Comparison of ENCODE assay signal across 8 cellular contexts in genomic region chr1:226082587-226082917, GRCh38. TPM values are rescaled to one million over a fixed set of nuclear protein-coding genes. Genes with fewer than 3 reads are reported as not detected.
DNase-seq lines count a peak whose midpoint lies in the region; ATAC-seq and TF ChIP-seq lines count a peak whose summit lies in the region.

No MANE protein-coding gene starts in this region.

- DNase-seq in activated CD4-positive, alpha-beta T cell treated with anti-CD3 and anti-CD28 coated beads for 36 hours, result no peak
- no peak for DNase-seq in activated CD4-positive, alpha-beta T cell treated with anti-CD3 and anti-CD28 coated beads, Interleukin-2, amount 50 U/mL, for 48 hours
- no peak for DNase-seq in NCI-H1694 (lab: John Stamatoyannopoulos, UW)

- peak overlapping the region; percentile 74; the same call in 1 of the 2 replicates for H3K4me3 ChIP-seq in iPS-20b (ENCODE audit: low read length)
- H3K4me3 ChIP-seq in subcutaneous abdominal adipose tissue (ENCODE audit: low read depth in 1 of 5, low read length in 5 of 5), result peak overlapping the region; percentile 66 to 77 (median 69)

- peaks cover 9% of the 10 kb centered on the region for H3K4me1 Mint-ChIP-seq in activated CD4-positive, alpha-beta T cell treated with anti-CD3 and anti-CD28 coated beads for 36 hours
- H3K4me1 Mint-ChIP-seq in activated T-helper 17 cell treated with anti-CD3 and anti-CD28 coated beads, Interleukin-2, amount 50 U/mL, for 72 hours, result peaks cover 4% of the 10 kb centered on the region

- H3K27ac Mint-ChIP-seq in activated CD4-positive, alpha-beta T cell treated with anti-CD3 and anti-CD28 coated beads for 36 hours, result no peak overlapping the region
- peak overlapping the region; percentile 67 for H3K27ac Mint-ChIP-seq in activated T-helper 17 cell treated with anti-CD3 and anti-CD28 coated beads, Interleukin-2, amount 50 U/mL, for 72 hours

- H3K9ac ChIP-seq in iPS-20b (ENCODE audit: low read depth, low read length) (no peak overlapping the region), subcutaneous abdominal adipose tissue (ENCODE audit: low read length in 5 of 5) (peak overlapping the region in 4 of 5 donors; percentile 22 to 75 (median 69))

- H3K9me3 ChIP-seq in iPS-20b (ENCODE audit: insufficient read depth, low read depth, low read length), result no peaks in the 10 kb centered on the region
- H3K9me3 ChIP-seq in subcutaneous abdominal adipose tissue (ENCODE audit: control insufficient read depth in 5 of 5, low read length in 5 of 5), result no peaks in the 10 kb centered on the region

- H3K27me3 Mint-ChIP-seq in activated CD4-positive, alpha-beta T cell treated with anti-CD3 and anti-CD28 coated beads for 36 hours, result no peaks in the 10 kb centered on the region
- H3K27me3 Mint-ChIP-seq in activated T-helper 17 cell treated with anti-CD3 and anti-CD28 coated beads, Interleukin-2, amount 50 U/mL, for 72 hours, result no peaks in the 10 kb centered on the region

- H3K27me3 ChIP-seq in iPS-20b (ENCODE audit: insufficient read depth, low read length), result peaks cover 34% of the 10 kb centered on the region
- H3K27me3 ChIP-seq in subcutaneous abdominal adipose tissue (ENCODE audit: control insufficient read depth in 5 of 5, insufficient read depth in 4 of 5, low read length in 5 of 5), result no peaks in the 10 kb centered on the region

- intact Hi-C loops in activated CD4-positive, alpha-beta T cell treated with anti-CD3 and anti-CD28 coated beads for 36 hours (cut with DNase I, micrococcal nuclease), result loop anchor here (2.0 to 5.0 kb wide), 3 partner anchors 40 to 325 kb away; partner anchors contain the start of genes LIN9 (in 1 of the 2) and PARP1 (in 1 of the 2)

- H3K9me3 Mint-ChIP-seq in activated CD4-positive, alpha-beta T cell treated with anti-CD3 and anti-CD28 coated beads for 36 hours (ENCODE audit: low read depth), result no peaks in the 10 kb centered on the region
- no peaks in the 10 kb centered on the region for H3K9me3 Mint-ChIP-seq in activated T-helper 17 cell treated with anti-CD3 and anti-CD28 coated beads, Interleukin-2, amount 50 U/mL, for 72 hours

- H3K36me3 ChIP-seq in iPS-20b (ENCODE audit: insufficient read depth, low read depth, low read length) (no peaks in the 10 kb centered on the region), subcutaneous abdominal adipose tissue (ENCODE audit: control insufficient read depth in 5 of 5, insufficient read depth in 5 of 5, low read length in 5 of 5) (no peaks in the 10 kb centered on the region)

- POLR2A ChIA-PET in activated CD4-positive, alpha-beta T cell treated with anti-CD3 and anti-CD28 coated beads for 36 hours (lab: Charles Lee), result interaction anchor here (0.8 to 2.4 kb wide), 7 partner anchors 13 to 40 kb away, joined by 3 to 12 read pairs (median 4); partner anchors contain the start of gene H3-3A

- no peak for TF ChIP-seq POLR2A in GM18505 (IDR thresholded peaks at IDR 0.05; ENCODE audit: borderline replicate concordance, extremely low read depth, insufficient read depth, insufficient read length)

- CTCF ChIA-PET in activated CD4-positive, alpha-beta T cell treated with anti-CD3 and anti-CD28 coated beads for 36 hours (lab: Charles Lee), result interaction anchor here (1.0 to 1.8 kb wide), 7 partner anchors 9 to 27 kb away, joined by 4 to 9 read pairs (median 5); no protein-coding TSS in a partner anchor

- H3K4me1 ChIP-seq in iPS-20b (ENCODE audit: insufficient read depth, low read length) (no peaks in the 10 kb centered on the region; the same call in 1 of the 2 replicates), subcutaneous abdominal adipose tissue (ENCODE audit: control insufficient read depth in 5 of 5, insufficient read depth in 5 of 5, low read length in 5 of 5) (peaks cover 0 to 17% (median 15%) of the 10 kb centered on the region in 5 donors)

- peak overlapping the region; percentile 75 for H3K4me3 Mint-ChIP-seq in activated CD4-positive, alpha-beta T cell treated with anti-CD3 and anti-CD28 coated beads for 36 hours
- H3K4me3 Mint-ChIP-seq in activated T-helper 17 cell treated with anti-CD3 and anti-CD28 coated beads, Interleukin-2, amount 50 U/mL, for 72 hours, result peak overlapping the region; percentile 81

- H3K27ac ChIP-seq in iPS-20b (ENCODE audit: low read length) (no peak overlapping the region), subcutaneous abdominal adipose tissue (ENCODE audit: low read depth, low read length) (no peak overlapping the region)

- no peak for ATAC-seq in activated CD4-positive, alpha-beta T cell treated with anti-CD3 and anti-CD28 coated beads for 36 hours
- peak; percentile 32 for ATAC-seq in activated T-helper 17 cell treated with anti-CD3 and anti-CD28 coated beads, Interleukin-2, amount 50 U/mL, for 72 hours (replicated peaks)
- no peak for ATAC-seq in GM21423 (IDR thresholded peaks at IDR 0.05; ENCODE audit: unreplicated experiment)
- no peak for ATAC-seq in GM18505 (IDR thresholded peaks at IDR 0.05; ENCODE audit: unreplicated experiment)

- H3K36me3 Mint-ChIP-seq in activated CD4-positive, alpha-beta T cell treated with anti-CD3 and anti-CD28 coated beads for 36 hours (ENCODE audit: low read depth), result no peaks in the 10 kb centered on the region
- H3K36me3 Mint-ChIP-seq in activated T-helper 17 cell treated with anti-CD3 and anti-CD28 coated beads, Interleukin-2, amount 50 U/mL, for 72 hours (ENCODE audit: low read depth), result no peaks in the 10 kb centered on the region

RNA-seq across cellular contexts. Expression of gene H3-3A, which starts 20.0 kb away (rescaled TPM):
- 100 to 1,000 TPM; 176 to 275 TPM for total RNA-seq in activated CD4-positive, alpha-beta T cell treated with anti-CD3 and anti-CD28 coated beads for 36 hours
- total RNA-seq in activated T-helper 17 cell treated with anti-CD3 and anti-CD28 coated beads, Interleukin-2, amount 50 U/mL, for 72 hours, result 100 to 1,000 TPM; 222 to 316 TPM
